In the genomic region with DNA sequence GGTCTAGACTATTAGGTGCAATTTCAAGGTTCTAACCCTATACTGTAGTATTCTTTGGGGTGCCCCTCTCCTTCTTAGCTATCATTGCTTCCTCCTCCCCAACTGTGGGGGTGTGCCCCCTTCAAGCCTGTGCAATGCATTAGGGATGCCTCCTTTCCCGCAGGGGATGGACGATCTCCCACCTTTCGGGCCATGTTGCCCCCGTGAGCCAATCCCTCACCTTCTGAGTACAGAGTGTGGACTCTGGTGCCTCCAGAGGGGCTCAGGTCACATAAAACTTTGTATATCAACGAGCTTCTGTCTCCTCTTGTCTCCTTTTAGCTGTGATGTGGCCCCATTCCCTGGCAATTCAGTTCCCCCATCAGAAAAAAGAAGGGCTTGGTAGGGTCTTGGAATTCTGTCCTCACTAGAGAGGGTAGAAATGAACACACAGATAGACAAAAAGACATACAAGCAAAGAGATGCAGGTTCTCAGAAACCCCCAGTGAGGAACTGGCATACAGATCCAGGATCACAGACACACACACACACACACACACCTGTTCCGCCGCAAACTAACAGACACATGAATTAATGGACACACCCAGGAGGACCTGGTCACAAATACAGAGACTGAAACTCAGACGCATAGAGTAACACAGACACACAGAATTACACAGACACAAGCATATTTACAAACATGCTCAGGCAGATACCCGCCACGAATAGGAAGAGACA, we compare ENCODE assay signal across 8 cellular contexts. TPM values are rescaled to one million over a fixed set of nuclear protein-coding genes. Genes with fewer than 3 reads are reported as not detected.
DNase-seq lines count a peak whose midpoint lies in the region; ATAC-seq and TF ChIP-seq lines count a peak whose summit lies in the region.

No MANE protein-coding gene starts in this region.

- H3K4me1 ChIP-seq in body of pancreas, result peaks cover 22% of the 10 kb centered on the region
- peaks cover 5 to 8% of the 10 kb centered on the region in 2 donors for H3K4me1 ChIP-seq in lung (ENCODE audit: control insufficient read depth in 2 of 2, insufficient read depth in 2 of 2, low read length in 2 of 2)

- peaks cover 27% of the 10 kb centered on the region for H3K4me1 Mint-ChIP-seq in activated naive CD4-positive, alpha-beta T cell treated with anti-CD3 and anti-CD28 coated beads, Interleukin-2, amount 10 ng/mL, durations not matched to agents 7 days and 5 days
- peaks cover 16% of the 10 kb centered on the region for H3K4me1 Mint-ChIP-seq in type B pancreatic cell (ENCODE audit: unreplicated experiment)

- DNase-seq in activated naive CD4-positive, alpha-beta T cell treated with anti-CD3 and anti-CD28 coated beads, Interleukin-2, amount 10 ng/mL, durations not matched to agents 7 days and 5 days, result peak; percentile 32
- no peak for DNase-seq in activated naive CD4-positive, alpha-beta T cell (lab: John Stamatoyannopoulos, UW)
- peak in 2 of 4 donors; percentile 11 to 20 for DNase-seq in body of pancreas
- DNase-seq in lung (ENCODE audit: low spot score), result no peak
- DNase-seq in type B pancreatic cell (ENCODE audit: extremely low spot score, unreplicated experiment), result no peak
- no peak for DNase-seq in HuH-7.5 (ENCODE audit: low spot score)
- DNase-seq in activated effector memory CD4-positive, alpha-beta T cell treated with Interleukin-2 at 50 U/mL for 16 hours, result no peak

- TF ChIP-seq CTCF in body of pancreas (IDR thresholded peaks at IDR 0.05) (no peak), lung (IDR thresholded peaks at IDR 0.05; ENCODE audit: control extremely low read depth, extremely low read depth) (no peak), type B pancreatic cell (conservative IDR thresholded peaks at IDR 0.05) (no peak)

- H3K27me3 ChIP-seq in body of pancreas (no peaks in the 10 kb centered on the region), lung (ENCODE audit: control insufficient read depth, insufficient read depth) (no peaks in the 10 kb centered on the region)

- no peaks in the 10 kb centered on the region for H3K9me3 ChIP-seq in body of pancreas
- no peaks in the 10 kb centered on the region for H3K9me3 ChIP-seq in lung (ENCODE audit: control insufficient read depth in 2 of 2, insufficient read depth in 1 of 2, low read length in 1 of 2)

- no peaks in the 10 kb centered on the region for H3K36me3 ChIP-seq in body of pancreas (replicated peaks in 1 of 2; ENCODE audit: insufficient read depth in 1 of 2, low read depth in 2 of 2)
- peaks cover 5 to 9% of the 10 kb centered on the region in 2 donors for H3K36me3 ChIP-seq in lung (ENCODE audit: control insufficient read depth in 2 of 2, insufficient read depth in 2 of 2, low read length in 2 of 2)

- H3K4me3 ChIP-seq in body of pancreas, result peak overlapping the region in 1 of 2 donors; percentile 13
- peak overlapping the region; percentile 24 for H3K4me3 ChIP-seq in lung

- peaks cover 16% of the 10 kb centered on the region for H3K36me3 Mint-ChIP-seq in activated naive CD4-positive, alpha-beta T cell treated with anti-CD3 and anti-CD28 coated beads, Interleukin-2, amount 10 ng/mL, durations not matched to agents 7 days and 5 days
- peaks cover 8% of the 10 kb centered on the region for H3K36me3 Mint-ChIP-seq in type B pancreatic cell

- H3K9me3 Mint-ChIP-seq in activated naive CD4-positive, alpha-beta T cell treated with anti-CD3 and anti-CD28 coated beads, Interleukin-2, amount 10 ng/mL, durations not matched to agents 7 days and 5 days, result no peaks in the 10 kb centered on the region
- no peaks in the 10 kb centered on the region for H3K9me3 Mint-ChIP-seq in type B pancreatic cell

- WGBS in body of pancreas, 2 donors, result 49 to 50% methylated on average over 9 to 10 of the region's 10 CpGs
- 59 to 64% methylated on average over 10 of the region's 10 CpGs for WGBS in lung, 2 donors

- ATAC-seq in body of pancreas, result no peak
- no peak for ATAC-seq in lung (ENCODE audit: insufficient read depth, low FRiP score)
- ATAC-seq in GM21381 (IDR thresholded peaks at IDR 0.05; ENCODE audit: unreplicated experiment), result no peak

- H3K27ac Mint-ChIP-seq in activated naive CD4-positive, alpha-beta T cell treated with anti-CD3 and anti-CD28 coated beads, Interleukin-2, amount 10 ng/mL, durations not matched to agents 7 days and 5 days, result peak overlapping the region; percentile 100
- peak overlapping the region; percentile 100 for H3K27ac Mint-ChIP-seq in type B pancreatic cell

- TF ChIP-seq POLR2A in body of pancreas (IDR thresholded peaks at IDR 0.05), result no peak

- CTCF ChIA-PET in activated naive CD4-positive, alpha-beta T cell treated with anti-CD3 and anti-CD28 coated beads, Interleukin-2, amount 10 ng/mL, durations not matched to agents 7 days and 5 days (lab: Charles Lee), result interaction anchor here (1.0 to 7.8 kb wide), 6 partner anchors 35 to 287 kb away, joined by 3 to 92 read pairs (median 4); no protein-coding TSS in a partner anchor

- intact Hi-C loops in body of pancreas (cut with DNase I), result no loop called here

- H3K4me3 Mint-ChIP-seq in activated naive CD4-positive, alpha-beta T cell treated with anti-CD3 and anti-CD28 coated beads, Interleukin-2, amount 10 ng/mL, durations not matched to agents 7 days and 5 days, result peak overlapping the region; percentile 79
- H3K4me3 Mint-ChIP-seq in type B pancreatic cell, result peak overlapping the region; percentile 92

- H3K27ac ChIP-seq in body of pancreas (peak overlapping the region in 3 of 4 donors; percentile 89 to 98 (median 97)), lung (ENCODE audit: low read depth in 1 of 2, low read length in 1 of 2) (peak overlapping the region; percentile 9 to 71)

- H3K27me3 Mint-ChIP-seq in activated naive CD4-positive, alpha-beta T cell treated with anti-CD3 and anti-CD28 coated beads, Interleukin-2, amount 10 ng/mL, durations not matched to agents 7 days and 5 days, result peaks cover 11% of the 10 kb centered on the region
- H3K27me3 Mint-ChIP-seq in type B pancreatic cell, result peaks cover 3% of the 10 kb centered on the region

RNA-seq across cellular contexts. Expression of a gene that starts 2.5 kb away (rescaled TPM):
- total RNA-seq in body of pancreas, result 10 to 100 TPM; 76.0 to 87.3 TPM
- 100 to 1,000 TPM; 192 to 198 TPM for total RNA-seq in lung
- 10 to 100 TPM; 92.2 to 96.0 TPM for polyA plus RNA-seq in lung
- total RNA-seq in type B pancreatic cell (ENCODE audit: low replicate concordance), result 189 and 244 TPM in 2 replicates

RNA-seq across cellular contexts. Expression of a gene that starts 42.6 kb away (rescaled TPM):
- total RNA-seq in body of pancreas (10 to 100 TPM; 14.2 to 15.0 TPM), lung (10 to 100 TPM; 48.6 to 53.0 TPM), type B pancreatic cell (ENCODE audit: low replicate concordance) (8.8 and 20.9 TPM in 2 replicates)
- polyA plus RNA-seq in lung, result 10 to 100 TPM in 1 of 2 donors, 1 to 10 TPM in 1; 8.2 to 13.4 TPM

RNA-seq across cellular contexts. Expression of a gene that starts 48.3 kb away (rescaled TPM):
- total RNA-seq in body of pancreas, result 10 to 100 TPM; 10.6 to 11.2 TPM
- 10 to 100 TPM; 19.7 to 39.9 TPM for total RNA-seq in lung
- polyA plus RNA-seq in lung, result 10 to 100 TPM; 13.2 to 22.2 TPM
- total RNA-seq in type B pancreatic cell (ENCODE audit: low replicate concordance), result 26.7 and 42.6 TPM in 2 replicates
